Comparison of ENCODE assay signal across 1 cellular context in genomic region chr9:105673850-105674387, GRCh38.
TF ChIP-seq lines count a peak whose summit lies in the region.

No MANE protein-coding gene starts in this region.

TF ChIP-seq in GM23338, 12 proteins besides CTCF, POLR2A, EP300 and RAD21 (continued from another document):
- no peak for TF ChIP-seq ZNF462 (CRISPR knock-in tag; IDR thresholded peaks at IDR 0.05)
